8 cellular contexts compared by ENCODE assay signal in genomic region chr17:82648165-82648668, GRCh38.
A peak's percentile ranks its signal among the peaks of the same experiment; 100 is the strongest.
DNase-seq lines count a peak whose midpoint lies in the region; ATAC-seq and FAIRE-seq lines count a peak whose summit lies in the region.

Gene WDR45B (minus strand): TSS chr17:82648444. CDS start chr17:82648340, 104 bp downstream.

- ATAC-seq in HG03442 (IDR thresholded peaks at IDR 0.05; ENCODE audit: unreplicated experiment), result peak; percentile 73

- H3K27me3 ChIP-seq in layer of hippocampus (ENCODE audit: control insufficient read depth, insufficient read depth, low read length), result no peaks in the 10 kb centered on the region

- FAIRE-seq in GM19239 (lab: Jason Lieb, UNC), result peak; percentile 82

- H3K27ac ChIP-seq in cingulate gyrus (ENCODE audit: low read depth, low read length), result peak within 1 kb of the TSS; percentile 91
- H3K27ac ChIP-seq in layer of hippocampus (ENCODE audit: low read depth, low read length), result peak within 1 kb of the TSS; percentile 94

- DNase-seq in AG20443 (ENCODE audit: low spot score) (peak; percentile 99), GM19239 (ENCODE audit: insufficient read length, low spot score) (peak; percentile 98), NCI-H524 treated with DMSO at 0.1 percent for 48 hours (lab: John Stamatoyannopoulos, UW) (peak; percentile 10)
- DNase-seq in activated CD4-positive, alpha-beta T cell treated with anti-CD3 and anti-CD28 coated beads for 48 hours, result peak; percentile 94
- DNase-seq in stimulated activated CD4-positive, alpha-beta T cell treated with anti-CD3 and anti-CD28 coated beads, Interleukin-1b, Interleukin-23, amount 100 ng/mL, for 24 hours (ENCODE audit: low read depth in 4 of 4, low spot score in 1 of 4), result peak; percentile 62 to 86 (median 78)

Comparison
In these comparisons a context has a peak if more than half of its experiments do, and no peak if none do; other contexts are left out.
1. Peak in every context shown above with its lines: DNase-seq, ATAC-seq and H3K27ac ChIP-seq.
2. DNase-seq: peak in every context shown above with its lines; median percentile 99 in AG20443; 98 in GM19239; 94 in activated CD4-positive, alpha-beta T cell treated with anti-CD3 and anti-CD28 coated beads for 48 hours; 78 in stimulated activated CD4-positive, alpha-beta T cell treated with anti-CD3 and anti-CD28 coated beads, Interleukin-1b, Interleukin-23, amount 100 ng/mL, for 24 hours; 10 in NCI-H524 treated with DMSO at 0.1 percent for 48 hours.